ENCODE assay signal across 14 cellular contexts in genomic region chr1:153698648-153699004, GRCh38. TPM values are rescaled to one million over a fixed set of nuclear protein-coding genes. Genes with fewer than 3 reads are reported as not detected.
DNase-seq lines count a peak whose midpoint lies in the region; ATAC-seq, FAIRE-seq and TF ChIP-seq lines count a peak whose summit lies in the region.
"Had no signal": no experiment of that assay in that cellular context is flagged by ENCODE, and none has a peak within 500 bp of the region (broad histone marks: within the 10 kb centered on the region; RNA-seq: fewer than 3 reads in every experiment).

No MANE protein-coding gene starts in this region.

- no peak for TF ChIP-seq CTCF in astrocyte (IDR thresholded peaks at IDR 0.05; ENCODE audit: insufficient read depth, low read depth, low read length)
- TF ChIP-seq CTCF in lower lobe of right lung (IDR thresholded peaks at IDR 0.05): no peak
- no peak for TF ChIP-seq CTCF in smooth muscle cell (IDR thresholded peaks at IDR 0.05; ENCODE audit: borderline replicate concordance, insufficient read depth, poor library complexity, severe bottlenecking)

- no peak for FAIRE-seq in astrocyte (lab: Jason Lieb, UNC)
- FAIRE-seq: frontal cortex, GM12891 had no signal

- peak overlapping the region; percentile 88 for H2AFZ ChIP-seq in astrocyte (ENCODE audit: low read depth, low read length)
- H2AFZ ChIP-seq in smooth muscle cell (ENCODE audit: low read depth): peak overlapping the region; percentile 91

- peaks cover 16% of the 10 kb centered on the region for H3K4me1 Mint-ChIP-seq in astrocyte (ENCODE audit: low read depth, unreplicated experiment)

- H3K4me1 ChIP-seq in ES-I3 (ENCODE audit: insufficient read depth, low read length): peaks cover 22% of the 10 kb centered on the region
- H3K4me1 ChIP-seq in astrocyte (ENCODE audit: insufficient read depth, low read length): peaks cover 6% of the 10 kb centered on the region
- peaks cover 28% of the 10 kb centered on the region for H3K4me1 ChIP-seq in lower lobe of right lung
- H3K4me1 ChIP-seq in smooth muscle cell (ENCODE audit: low read depth): peaks cover 13% of the 10 kb centered on the region

- no peak overlapping the region for H3K27ac ChIP-seq in astrocyte (ENCODE audit: low read depth, low read length)
- peak overlapping the region; percentile 82 for H3K27ac ChIP-seq in lower lobe of right lung
- H3K27ac ChIP-seq in smooth muscle cell (ENCODE audit: low read depth): no peak overlapping the region

- intact Hi-C loops in lower lobe of right lung (cut with DNase I): no loop called here

- no peaks in the 10 kb centered on the region for H3K36me3 Mint-ChIP-seq in astrocyte (ENCODE audit: low read depth, unreplicated experiment)

- ATAC-seq in lower lobe of right lung (no peak), GM21717 (IDR thresholded peaks at IDR 0.05; ENCODE audit: unreplicated experiment) (no peak), HG02885 (IDR thresholded peaks at IDR 0.05; ENCODE audit: poor library complexity, unreplicated experiment) (no peak)

- WGBS in smooth muscle cell (ENCODE audit: low lambda C conversion rate): 92% methylated on average over 8 of the region's 8 CpGs

- peak overlapping the region; percentile 34; the same call in 1 of the 2 replicates for H3K9ac ChIP-seq in ES-I3 (ENCODE audit: low read depth, low read length)
- no peak overlapping the region for H3K9ac ChIP-seq in astrocyte (ENCODE audit: low read length)
- H3K9ac ChIP-seq in smooth muscle cell (ENCODE audit: low read depth): no peak overlapping the region

- H3K27me3 Mint-ChIP-seq in astrocyte (ENCODE audit: low read depth, unreplicated experiment): peaks cover under 1% of the 10 kb centered on the region

- no peak overlapping the region for H3K4me2 ChIP-seq in astrocyte (ENCODE audit: low read length)
- no peak overlapping the region for H3K4me2 ChIP-seq in smooth muscle cell

- no peaks in the 10 kb centered on the region for H3K9me3 Mint-ChIP-seq in astrocyte (ENCODE audit: unreplicated experiment)
- H3K9me3 Mint-ChIP-seq: activated T-cell treated with anti-CD3 and anti-CD28 coated beads, Interleukin-2, amount 50 U/mL, for 24 hours had no signal

- no peaks in the 10 kb centered on the region for H3K36me3 ChIP-seq in ES-I3 (ENCODE audit: insufficient read depth, low read length)
- H3K36me3 ChIP-seq in astrocyte (ENCODE audit: insufficient read depth, low read length): no peaks in the 10 kb centered on the region
- no peaks in the 10 kb centered on the region for H3K36me3 ChIP-seq in lower lobe of right lung
- H3K36me3 ChIP-seq in smooth muscle cell (ENCODE audit: low read depth): no peaks in the 10 kb centered on the region
- H3K36me3 ChIP-seq: BE2C had no signal

- H3K79me2 ChIP-seq in astrocyte (ENCODE audit: insufficient read depth, low read length) (no peaks in the 10 kb centered on the region), smooth muscle cell (ENCODE audit: low read depth) (no peaks in the 10 kb centered on the region)

- H3K4me3 ChIP-seq in astrocyte (ENCODE audit: insufficient read depth, low read depth, low read length): no peak overlapping the region
- peak overlapping the region; percentile 15 for H3K4me3 ChIP-seq in lower lobe of right lung
- no peak overlapping the region for H3K4me3 ChIP-seq in smooth muscle cell

- H3K9me3 ChIP-seq in ES-I3 (ENCODE audit: control insufficient read depth, insufficient read depth, low read length) (no peaks in the 10 kb centered on the region), astrocyte (ENCODE audit: insufficient read depth, low read depth, low read length) (no peaks in the 10 kb centered on the region), lower lobe of right lung (no peaks in the 10 kb centered on the region), smooth muscle cell (replicated peaks; ENCODE audit: low read depth) (no peaks in the 10 kb centered on the region)
- H3K9me3 ChIP-seq: BE2C had no signal

- no peaks in the 10 kb centered on the region for H3K27me3 ChIP-seq in astrocyte (ENCODE audit: insufficient read depth, low read length)
- no peaks in the 10 kb centered on the region for H3K27me3 ChIP-seq in lower lobe of right lung (ENCODE audit: low read depth)
- no peaks in the 10 kb centered on the region for H3K27me3 ChIP-seq in smooth muscle cell (ENCODE audit: low read depth)
- H3K27me3 ChIP-seq: BE2C had no signal

- H3K27ac Mint-ChIP-seq in astrocyte (ENCODE audit: unreplicated experiment): no peak overlapping the region
- H3K27ac Mint-ChIP-seq: activated T-cell treated with anti-CD3 and anti-CD28 coated beads, Interleukin-2, amount 50 U/mL, for 24 hours had no signal

- DNase-seq in astrocyte (ENCODE audit: low read depth): no peak
- DNase-seq in lower lobe of right lung: no peak
- DNase-seq in smooth muscle cell (lab: John Stamatoyannopoulos, UW; ENCODE audit: unreplicated experiment): no peak
- DNase-seq in stimulated activated CD4-positive, alpha-beta T cell treated with anti-CD3 and anti-CD28 coated beads, Interleukin-4, amount 100 ng/mL, for 1 hour: no peak
- DNase-seq in T-helper 2 cell: no peak
- DNase-seq: activated CD4-positive, alpha-beta T cell treated with anti-CD3 and anti-CD28 coated beads for 1 hour; activated T-cell treated with anti-CD3 and anti-CD28 coated beads, Interleukin-2, amount 50 U/mL, for 24 hours had no signal

- H3K4me3 Mint-ChIP-seq in astrocyte (ENCODE audit: unreplicated experiment): no peak overlapping the region
- H3K4me3 Mint-ChIP-seq: activated T-cell treated with anti-CD3 and anti-CD28 coated beads, Interleukin-2, amount 50 U/mL, for 24 hours had no signal

- H4K20me1 ChIP-seq in astrocyte (ENCODE audit: insufficient read depth, low read length) (no peaks in the 10 kb centered on the region), smooth muscle cell (ENCODE audit: low read depth) (no peaks in the 10 kb centered on the region)

- H3F3A ChIP-seq in smooth muscle cell (ENCODE audit: low read depth): no peaks in the 10 kb centered on the region

RNA-seq across cellular contexts. Expression of gene NPR1, which starts 20.1 kb away (rescaled TPM):
- 0.07 and 0.11 TPM in 2 replicates for total RNA-seq in astrocyte
- total RNA-seq in lower lobe of right lung: 58.8 TPM
- total RNA-seq in smooth muscle cell: 0.09 and 0.54 TPM in 2 replicates
- polyA plus RNA-seq in smooth muscle cell: 0.24 and 0.40 TPM in 2 replicates
- total RNA-seq: H4 had no signal

RNA-seq across cellular contexts. Expression of gene ILF2, which starts 27.8 kb away (rescaled TPM):
- 176 and 185 TPM in 2 replicates for total RNA-seq in astrocyte
- total RNA-seq in lower lobe of right lung: 83.2 TPM
- total RNA-seq in smooth muscle cell: 201 and 206 TPM in 2 replicates
- 194 and 241 TPM in 2 replicates for polyA plus RNA-seq in smooth muscle cell

RNA-seq across cellular contexts. Expression of gene INTS3, which starts 29.2 kb away (rescaled TPM):
- total RNA-seq in astrocyte (39.5 and 40.2 TPM in 2 replicates), lower lobe of right lung (77.3 TPM), smooth muscle cell (33.6 and 34.8 TPM in 2 replicates)
- 22.3 and 27.6 TPM in 2 replicates for polyA plus RNA-seq in smooth muscle cell

RNA-seq across cellular contexts. Expression of gene SNAPIN, which starts 40.1 kb away (rescaled TPM):
- total RNA-seq in astrocyte (27.4 and 31.3 TPM in 2 replicates), lower lobe of right lung (40.2 TPM), smooth muscle cell (37.6 and 65.5 TPM in 2 replicates)
- polyA plus RNA-seq in smooth muscle cell: 48.1 and 52.0 TPM in 2 replicates

Comparison
In these comparisons a context has a peak if more than half of its experiments do, and no peak if none do; other contexts are left out.
1. RNA of gene NPR1, which starts 20.1 kb away (total RNA-seq): 58.8 TPM in lower lobe of right lung (single experiment); 0.09 to 0.54 TPM in smooth muscle cell and 0.07 to 0.11 TPM in astrocyte; every median in the first group is over 10 times any median in the second.